1 cellular context compared by ENCODE assay signal in genomic region chr14:93328546-93328945, GRCh38.
TF ChIP-seq lines count a peak whose summit lies in the region.

No MANE protein-coding gene starts in this region.

TF ChIP-seq in HepG2, 621 proteins besides CTCF, POLR2A, EP300 and RAD21 (continued from another document and continues in another):
- 0 out of 2 replicates have a peak, but pooled peaks have one; percentile 38 for TF ChIP-seq ZMYM3 (CRISPR knock-in tag; IDR thresholded peaks at IDR 0.05)
- TF ChIP-seq MATR3 (CRISPR knock-in tag; IDR thresholded peaks at IDR 0.05), result no peak
- no peak for TF ChIP-seq ZBTB4 (CRISPR knock-in tag; IDR thresholded peaks at IDR 0.05; ENCODE audit: borderline replicate concordance)
- TF ChIP-seq EHMT2 (IDR thresholded peaks at IDR 0.05; ENCODE audit: borderline replicate concordance, low read depth, low read length), result no peak
- TF ChIP-seq CHCHD3 (CRISPR knock-in tag; IDR thresholded peaks at IDR 0.05), result no peak
- no peak for TF ChIP-seq SMC3 (IDR thresholded peaks at IDR 0.05; ENCODE audit: low read length)
- TF ChIP-seq GLI4 (CRISPR knock-in tag; IDR thresholded peaks at IDR 0.05; ENCODE audit: borderline replicate concordance), result no peak
- TF ChIP-seq ASH2L (IDR thresholded peaks at IDR 0.05; ENCODE audit: insufficient read length, low read depth, low read length), result no peak
- no peak for TF ChIP-seq ZNF652 (CRISPR knock-in tag; IDR thresholded peaks at IDR 0.05; ENCODE audit: borderline replicate concordance, low read depth)
- no peak for TF ChIP-seq REPIN1 (CRISPR knock-in tag; IDR thresholded peaks at IDR 0.05; ENCODE audit: borderline replicate concordance, low read depth)
- 0 out of 2 replicates have a peak, but pooled peaks have one; percentile 44 for TF ChIP-seq ZMYM2 (CRISPR knock-in tag; IDR thresholded peaks at IDR 0.05)
- no peak for TF ChIP-seq GLMP (CRISPR knock-in tag; IDR thresholded peaks at IDR 0.05; ENCODE audit: borderline replicate concordance)
- TF ChIP-seq BCL3 (CRISPR knock-in tag; IDR thresholded peaks at IDR 0.05), result no peak
- no peak for TF ChIP-seq JDP2 (CRISPR knock-in tag; IDR thresholded peaks at IDR 0.05; ENCODE audit: borderline replicate concordance)
- no peak for TF ChIP-seq SOX5 (CRISPR knock-in tag; IDR thresholded peaks at IDR 0.05; ENCODE audit: borderline replicate concordance)
- no peak for TF ChIP-seq LRRFIP1 (CRISPR knock-in tag; conservative IDR thresholded peaks at IDR 0.05)
- TF ChIP-seq RARA (CRISPR knock-in tag; IDR thresholded peaks at IDR 0.05), result no peak
- no peak for TF ChIP-seq TOE1 (CRISPR knock-in tag; IDR thresholded peaks at IDR 0.05)
- no peak for TF ChIP-seq JUND (CRISPR knock-in tag; IDR thresholded peaks at IDR 0.05)
- no peak for TF ChIP-seq NR2F2 (IDR thresholded peaks at IDR 0.05; ENCODE audit: borderline replicate concordance, low read depth)
- TF ChIP-seq ZNF18 (CRISPR knock-in tag; IDR thresholded peaks at IDR 0.05; ENCODE audit: insufficient replicate concordance), result no peak
- TF ChIP-seq ZNF318 (CRISPR knock-in tag; IDR thresholded peaks at IDR 0.05), result no peak
- no peak for TF ChIP-seq ZNF576 (CRISPR knock-in tag; IDR thresholded peaks at IDR 0.05)
- no peak for TF ChIP-seq MTF2 (CRISPR knock-in tag; IDR thresholded peaks at IDR 0.05; ENCODE audit: borderline replicate concordance)
- peak; percentile 76 for TF ChIP-seq HNF4A (CRISPR knock-in tag; IDR thresholded peaks at IDR 0.05)
- TF ChIP-seq MAFK (conservative IDR thresholded peaks at IDR 0.05 in 1 of 2, IDR thresholded peaks at IDR 0.05 in 1 of 2; ENCODE audit: low read length in 2 of 2), result no peak
- TF ChIP-seq FOXK1 (CRISPR knock-in tag; IDR thresholded peaks at IDR 0.05; ENCODE audit: borderline replicate concordance, low read depth), result no peak
- no peak for TF ChIP-seq ZBTB46 (CRISPR knock-in tag; IDR thresholded peaks at IDR 0.05; ENCODE audit: borderline replicate concordance)
- no peak for TF ChIP-seq KLF13 (CRISPR knock-in tag; IDR thresholded peaks at IDR 0.05)
- TF ChIP-seq ZNF34 (CRISPR knock-in tag; IDR thresholded peaks at IDR 0.05; ENCODE audit: borderline replicate concordance), result no peak
- TF ChIP-seq ZBTB26 (CRISPR knock-in tag; IDR thresholded peaks at IDR 0.05; ENCODE audit: borderline replicate concordance), result no peak
- TF ChIP-seq HNF4G (IDR thresholded peaks at IDR 0.05; ENCODE audit: borderline replicate concordance, low read depth, low read length), result peak; percentile 6; the same call in 1 of the 2 replicates
- TF ChIP-seq HNF4G (CRISPR knock-in tag; IDR thresholded peaks at IDR 0.05; ENCODE audit: borderline replicate concordance, low read depth), result no peak
- no peak for TF ChIP-seq ZBTB42 (CRISPR knock-in tag; IDR thresholded peaks at IDR 0.05)
- TF ChIP-seq ATF3 (CRISPR knock-in tag; IDR thresholded peaks at IDR 0.05), result no peak
